In genomic region chr2:31251018-31251417, GRCh38 we compare ENCODE assay signal across 2 cellular contexts.
TF ChIP-seq lines count a peak whose summit lies in the region.

No MANE protein-coding gene starts in this region.

TF ChIP-seq in IMR-90, 13 proteins besides CTCF, POLR2A, EP300 and RAD21:
- TF ChIP-seq NFE2L2 (IDR thresholded peaks at IDR 0.05; ENCODE audit: low read depth, low read length) (no peak), FOS (IDR thresholded peaks at IDR 0.05; ENCODE audit: low read depth, low read length) (no peak), CHD1 (IDR thresholded peaks at IDR 0.05; ENCODE audit: low read depth, low read length) (no peak), MAZ (IDR thresholded peaks at IDR 0.05; ENCODE audit: borderline replicate concordance, low read depth, low read length) (no peak), BHLHE40 (IDR thresholded peaks at IDR 0.05; ENCODE audit: low read depth, low read length) (no peak), RFX5 (IDR thresholded peaks at IDR 0.05; ENCODE audit: low read depth, low read length) (no peak), MAFK (IDR thresholded peaks at IDR 0.05; ENCODE audit: low read depth, low read length) (no peak), SMC3 (IDR thresholded peaks at IDR 0.05; ENCODE audit: low read depth, low read length) (no peak), USF2 (IDR thresholded peaks at IDR 0.05; ENCODE audit: low read depth, low read length) (no peak), ELK1 (IDR thresholded peaks at IDR 0.05; ENCODE audit: borderline replicate concordance, low read depth, low read length) (no peak)
TF ChIP-seq in IMR-90: peak in this region for 0.

TF ChIP-seq in SK-N-SH treated with all-trans-retinoic acid at 6 μM for 48 hours, 23 proteins besides CTCF, POLR2A, EP300 and RAD21:
- TF ChIP-seq CSDC2 (CRISPR knock-in tag; IDR thresholded peaks at IDR 0.05): no peak
- TF ChIP-seq SNAI2 (CRISPR knock-in tag; IDR thresholded peaks at IDR 0.05): no peak
- no peak for TF ChIP-seq PPARA (CRISPR knock-in tag; IDR thresholded peaks at IDR 0.05; ENCODE audit: borderline replicate concordance)
